2 cellular contexts compared by ENCODE assay signal in genomic region chr10:28798964-28799363, GRCh38.
TF ChIP-seq lines count a peak whose summit lies in the region.

No MANE protein-coding gene starts in this region.

TF ChIP-seq in HepG2, 621 proteins besides CTCF, POLR2A, EP300 and RAD21:
- 0 out of 2 replicates have a peak, but pooled peaks have one; percentile 38 for TF ChIP-seq ZNF121 (CRISPR knock-in tag; IDR thresholded peaks at IDR 0.05)
- no peak for TF ChIP-seq ZNF264 (CRISPR knock-in tag; IDR thresholded peaks at IDR 0.05)
- no peak for TF ChIP-seq MEIS1 (CRISPR knock-in tag; IDR thresholded peaks at IDR 0.05; ENCODE audit: borderline replicate concordance)
- no peak for TF ChIP-seq ETV5 (CRISPR knock-in tag; IDR thresholded peaks at IDR 0.05; ENCODE audit: borderline replicate concordance)

TF ChIP-seq in H1, 55 proteins besides CTCF, POLR2A, EP300 and RAD21:
- TF ChIP-seq CTBP2 (IDR thresholded peaks at IDR 0.05; ENCODE audit: borderline replicate concordance, insufficient read depth, insufficient read length, low read length), result no peak
- TF ChIP-seq EZH2 (IDR thresholded peaks at IDR 0.05; ENCODE audit: low read depth, low read length, severe bottlenecking), result no peak
- TF ChIP-seq BACH1 (IDR thresholded peaks at IDR 0.05; ENCODE audit: low read length), result no peak
- TF ChIP-seq CBX8 (IDR thresholded peaks at IDR 0.05; ENCODE audit: borderline replicate concordance, low read depth, low read length), result no peak
- TF ChIP-seq RFX5 (IDR thresholded peaks at IDR 0.05; ENCODE audit: borderline replicate concordance, low read depth, low read length), result no peak
- TF ChIP-seq, protein P1, sequence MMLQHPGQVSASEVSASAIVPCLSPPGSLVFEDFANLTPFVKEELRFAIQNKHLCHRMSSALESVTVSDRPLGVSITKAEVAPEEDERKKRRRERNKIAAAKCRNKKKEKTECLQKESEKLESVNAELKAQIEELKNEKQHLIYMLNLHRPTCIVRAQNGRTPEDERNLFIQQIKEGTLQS (IDR thresholded peaks at IDR 0.05; ENCODE audit: insufficient read depth, low read depth, low read length), result no peak
- TF ChIP-seq FOSL1 (IDR thresholded peaks at IDR 0.05; ENCODE audit: insufficient read depth, low read depth, low read length), result no peak
- TF ChIP-seq CEBPB (IDR thresholded peaks at IDR 0.05; ENCODE audit: low read depth, low read length), result no peak
- no peak for TF ChIP-seq SAP30 (IDR thresholded peaks at IDR 0.05; ENCODE audit: insufficient read depth, insufficient replicate concordance, low read length)
- TF ChIP-seq SIN3A (conservative IDR thresholded peaks at IDR 0.05 in 1 of 2, IDR thresholded peaks at IDR 0.05 in 1 of 2; ENCODE audit: low read depth in 1 of 2, low read length in 2 of 2), result no peak
- TF ChIP-seq POLR2AphosphoS5 (IDR thresholded peaks at IDR 0.05; ENCODE audit: low read depth, low read length), result no peak
- no peak for TF ChIP-seq TAF1 (IDR thresholded peaks at IDR 0.05; ENCODE audit: low read depth, low read length)
- no peak for TF ChIP-seq SRF (IDR thresholded peaks at IDR 0.05; ENCODE audit: low read depth, low read length)
- TF ChIP-seq USF2 (IDR thresholded peaks at IDR 0.05; ENCODE audit: low read length), result no peak
- TF ChIP-seq KDM4A (IDR thresholded peaks at IDR 0.05; ENCODE audit: low read depth, low read length, severe bottlenecking), result no peak
